In genomic region chr18:50637961-50638622, GRCh38 we compare ENCODE assay signal across 17 cellular contexts.
DNase-seq lines count a peak whose midpoint lies in the region; ATAC-seq and TF ChIP-seq lines count a peak whose summit lies in the region.
"Had no signal": no experiment of that assay in that cellular context is flagged by ENCODE, and none has a peak within 500 bp of the region (broad histone marks: within the 10 kb centered on the region; RNA-seq: fewer than 3 reads in every experiment).

No MANE protein-coding gene starts in this region.

- DNase-seq in ascending aorta (ENCODE audit: low spot score in 2 of 2) (peak in 1 of 2 donors; percentile 43), cerebellum (ENCODE audit: low spot score) (peak; percentile 78), right cardiac atrium (no peak), RPMI8226 (no peak), DMS114 treated with DMSO at 0.1 percent for 48 hours (lab: John Stamatoyannopoulos, UW; ENCODE audit: unreplicated experiment) (no peak)
- DNase-seq: CD8-positive, alpha-beta memory T cell; HFFc6; NCI-H1930; NCI-H2171; NCI-H446 treated with DMSO at 0.1 percent for 48 hours; NCI-H748 treated with DMSO at 0.1 percent for 48 hours; SHP77 had no signal

- intact Hi-C loops in ascending aorta (cut with DNase I) (no loop called here), right cardiac atrium (cut with DNase I) (no loop called here)

- H3K4me1 ChIP-seq in ascending aorta (peaks cover 0 to 9% of the 10 kb centered on the region in 2 donors), right cardiac atrium (ENCODE audit: control insufficient read depth, insufficient read depth, low read length) (peaks cover 2% of the 10 kb centered on the region)

- H3K9me3 ChIP-seq in ascending aorta (no peaks in the 10 kb centered on the region), right cardiac atrium (ENCODE audit: control insufficient read depth, low read length) (no peaks in the 10 kb centered on the region)

- no peaks in the 10 kb centered on the region for H3K27me3 ChIP-seq in ascending aorta
- no peaks in the 10 kb centered on the region for H3K27me3 ChIP-seq in right cardiac atrium (ENCODE audit: control insufficient read depth, insufficient read depth)
- H3K27me3 ChIP-seq: BLaER1 had no signal

- H3K36me3 ChIP-seq in ascending aorta: no peaks in the 10 kb centered on the region
- H3K36me3 ChIP-seq: BLaER1 had no signal

- WGBS in right cardiac atrium: 53% methylated on average over 9 of the region's 9 CpGs

- ATAC-seq in right cardiac atrium: peak in 1 of 2 donors; percentile 15
- no peak for ATAC-seq in HG02973 (IDR thresholded peaks at IDR 0.05; ENCODE audit: unreplicated experiment)
- ATAC-seq: HepG2 had no signal

- H3K27ac ChIP-seq in ascending aorta (peak overlapping the region; percentile 15 to 17), right cardiac atrium (ENCODE audit: low read length) (peak overlapping the region; percentile 53), temporal lobe (ENCODE audit: low read depth, low read length) (peak overlapping the region; percentile 80)
- H3K27ac ChIP-seq: BLaER1, KMS-11 had no signal

- TF ChIP-seq CTCF in ascending aorta (IDR thresholded peaks at IDR 0.05): no peak

- no peak overlapping the region for H3K4me3 ChIP-seq in ascending aorta
- no peak overlapping the region for H3K4me3 ChIP-seq in right cardiac atrium (ENCODE audit: low read length)
- H3K4me3 ChIP-seq: BLaER1 had no signal

Comparison
In these comparisons a context has a peak if more than half of its experiments do, and no peak if none do; other contexts are left out.
1. H3K27ac ChIP-seq: peak in every context shown above with its lines; median percentile 80 in temporal lobe; 53 in right cardiac atrium; 16 in ascending aorta.